Comparison of ENCODE assay signal across 1 cellular context in genomic region chr19:13029893-13030292, GRCh38.
TF ChIP-seq lines count a peak whose summit lies in the region.

No MANE protein-coding gene starts in this region.

TF ChIP-seq in liver, 16 proteins besides CTCF, POLR2A, EP300 and RAD21 (continued from another document):
- no peak for TF ChIP-seq RXRA (IDR thresholded peaks at IDR 0.05)
- no peak for TF ChIP-seq JUND (IDR thresholded peaks at IDR 0.05)
- no peak for TF ChIP-seq GABPA (IDR thresholded peaks at IDR 0.05 in 1 of 2, conservative IDR thresholded peaks at IDR 0.05 in 1 of 2)
- no peak for TF ChIP-seq SP1 (IDR thresholded peaks at IDR 0.05)
- TF ChIP-seq HNF4A (conservative IDR thresholded peaks at IDR 0.05): no peak
- TF ChIP-seq ATF3 (IDR thresholded peaks at IDR 0.05): no peak
TF ChIP-seq in liver: peak in this region for 0.
